Comparison of ENCODE assay signal across 39 cellular contexts in the genomic region with DNA sequence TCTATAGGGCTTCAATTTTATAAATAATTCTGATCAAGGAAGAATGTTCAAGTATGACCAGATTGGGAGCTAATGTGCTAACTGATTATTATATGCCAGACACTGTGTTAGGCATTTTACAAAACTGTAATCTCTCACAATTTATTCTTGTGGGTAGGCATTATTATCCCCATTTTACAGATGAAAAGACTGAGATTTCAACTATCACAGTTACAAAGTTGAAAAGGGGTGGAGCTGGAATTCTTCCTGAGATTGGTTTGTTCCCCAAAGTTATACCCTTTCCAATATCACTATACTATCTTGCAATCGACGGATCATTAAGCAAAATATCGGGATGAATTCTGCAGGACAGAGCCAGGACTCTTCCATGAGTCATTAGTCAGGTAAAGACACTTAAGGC. TPM values are rescaled to one million over a fixed set of nuclear protein-coding genes. Genes with fewer than 3 reads are reported as not detected.
"Had no signal": no experiment of that assay in that cellular context is flagged by ENCODE, and none has a peak within 500 bp of the region (broad histone marks: within the 10 kb centered on the region; RNA-seq: fewer than 3 reads in every experiment).

No MANE protein-coding gene starts in this region.

- H3K4me3 Mint-ChIP-seq: activated naive CD4-positive, alpha-beta T cell treated with anti-CD3 and anti-CD28 coated beads for 36 hours; activated naive CD4-positive, alpha-beta T cell treated with anti-CD3 and anti-CD28 coated beads, Interleukin-2, amount 10 ng/mL, durations not matched to agents 7 days and 5 days; activated naive CD4-positive, alpha-beta T cell treated with anti-CD3 and anti-CD28 coated beads, Interleukin-2, amount 50 U/mL, for 24 hours; activated naive CD8-positive, alpha-beta T cell; activated naive CD8-positive, alpha-beta T cell treated with anti-CD3 and anti-CD28 coated beads for 36 hours; activated naive CD8-positive, alpha-beta T cell treated with anti-CD3 and anti-CD28 coated beads, Interleukin-2, amount 10 ng/mL, durations not matched to agents 7 days and 5 days; activated naive CD8-positive, alpha-beta T cell treated with anti-CD3 and anti-CD28 coated beads, Interleukin-2, amount 50 U/mL, for 24 hours; activated T-cell treated with anti-CD3 and anti-CD28 coated beads, Interleukin-2, amount 50 U/mL, for 24 hours; activated T-cell treated with anti-CD3 and anti-CD28 coated beads, Interleukin-2, amount 50 U/mL, for 4 hours; activated T-cell treated with anti-CD3 and anti-CD28 coated beads, Interleukin-2, amount 50 U/mL, for 72 hours; activated T-helper 1 cell treated with anti-CD3 and anti-CD28 coated beads, Interleukin-12 subunit alpha, Interleukin-12 subunit beta, Interleukin-2, Interleukin-4 antibody, amounts not matched to agents 30 ng/mL and 10 ng/mL and 1 ng/mL, durations not matched to agents 14 hours and 24 hours and 36 hours; activated T-helper 17 cell treated with anti-CD3 and anti-CD28 coated beads, Interleukin-2, amount 50 U/mL, for 72 hours; brain; central memory CD8-positive, alpha-beta T cell had no signal

- DNase-seq: activated effector memory CD4-positive, alpha-beta T cell treated with anti-CD3 and anti-CD28 coated beads, Interleukin-2, amount 50 U/mL, for 16 hours; activated effector memory CD4-positive, alpha-beta T cell treated with Interleukin-2 at 50 U/mL for 16 hours; activated gamma-delta T cell; activated gamma-delta T cell treated with Interleukin-2 at 50 U/mL for 16 hours; activated naive CD4-positive, alpha-beta T cell; activated naive CD4-positive, alpha-beta T cell treated with anti-CD3 and anti-CD28 coated beads for 36 hours; activated naive CD4-positive, alpha-beta T cell treated with anti-CD3 and anti-CD28 coated beads, Interleukin-2, amount 10 ng/mL, durations not matched to agents 7 days and 5 days; activated naive CD4-positive, alpha-beta T cell treated with anti-CD3 and anti-CD28 coated beads, Interleukin-2, amount 50 U/mL, for 16 hours; activated naive CD4-positive, alpha-beta T cell treated with Interleukin-2 at 50 U/mL for 16 hours; activated naive CD8-positive, alpha-beta T cell treated with anti-CD3 and anti-CD28 coated beads for 36 hours; activated naive CD8-positive, alpha-beta T cell treated with anti-CD3 and anti-CD28 coated beads, Interleukin-2, amount 10 ng/mL, durations not matched to agents 7 days and 5 days; activated naive CD8-positive, alpha-beta T cell treated with anti-CD3 and anti-CD28 coated beads, Interleukin-2, amount 50 U/mL, for 24 hours; activated T-cell treated with anti-CD3 and anti-CD28 coated beads for 4 hours; activated T-cell treated with anti-CD3 and anti-CD28 coated beads, Interleukin-2, amount 50 U/mL, for 1 hour; activated T-cell treated with anti-CD3 and anti-CD28 coated beads, Interleukin-2, amount 50 U/mL, for 24 hours; activated T-cell treated with anti-CD3 and anti-CD28 coated beads, Interleukin-2, amount 50 U/mL, for 4 hours; activated T-cell treated with anti-CD3 and anti-CD28 coated beads, Interleukin-2, amount 50 U/mL, for 48 hours; activated T-cell treated with anti-CD3 and anti-CD28 coated beads, Interleukin-2, amount 50 U/mL, for 72 hours; adrenal gland; amniotic stem cell; amygdala; anterior cingulate cortex; aorta; body of pancreas; brain microvascular endothelial cell; central memory CD4-positive, alpha-beta T cell; cerebellar nuclear complex had no signal

- H3K9me3 ChIP-seq: adrenal gland, ascending aorta, body of pancreas, breast epithelium had no signal

- ATAC-seq: activated naive CD8-positive, alpha-beta T cell treated with anti-CD3 and anti-CD28 coated beads, Interleukin-2, amount 50 U/mL, for 24 hours; activated T-cell treated with anti-CD3 and anti-CD28 coated beads, Interleukin-2, amount 50 U/mL, for 4 hours; activated T-cell treated with anti-CD3 and anti-CD28 coated beads, Interleukin-2, amount 50 U/mL, for 72 hours; activated T-helper 17 cell treated with anti-CD3 and anti-CD28 coated beads, Interleukin-2, amount 50 U/mL, for 72 hours; body of pancreas had no signal

- H3K27ac ChIP-seq: adrenal gland, ascending aorta, body of pancreas, brain microvascular endothelial cell, breast epithelium, cardiac muscle cell had no signal

- H3K27me3 Mint-ChIP-seq: activated naive CD4-positive, alpha-beta T cell treated with anti-CD3 and anti-CD28 coated beads, Interleukin-2, amount 50 U/mL, for 24 hours; brain; central memory CD8-positive, alpha-beta T cell had no signal

- H3K27ac Mint-ChIP-seq: activated naive CD4-positive, alpha-beta T cell treated with anti-CD3 and anti-CD28 coated beads for 36 hours; activated naive CD4-positive, alpha-beta T cell treated with anti-CD3 and anti-CD28 coated beads, Interleukin-2, amount 10 ng/mL, durations not matched to agents 7 days and 5 days; activated naive CD4-positive, alpha-beta T cell treated with anti-CD3 and anti-CD28 coated beads, Interleukin-2, amount 50 U/mL, for 24 hours; activated naive CD8-positive, alpha-beta T cell; activated naive CD8-positive, alpha-beta T cell treated with anti-CD3 and anti-CD28 coated beads for 36 hours; activated naive CD8-positive, alpha-beta T cell treated with anti-CD3 and anti-CD28 coated beads, Interleukin-2, amount 10 ng/mL, durations not matched to agents 7 days and 5 days; activated naive CD8-positive, alpha-beta T cell treated with anti-CD3 and anti-CD28 coated beads, Interleukin-2, amount 50 U/mL, for 24 hours; activated T-cell treated with anti-CD3 and anti-CD28 coated beads, Interleukin-2, amount 50 U/mL, for 24 hours; activated T-cell treated with anti-CD3 and anti-CD28 coated beads, Interleukin-2, amount 50 U/mL, for 72 hours; activated T-helper 1 cell treated with anti-CD3 and anti-CD28 coated beads, Interleukin-12 subunit alpha, Interleukin-12 subunit beta, Interleukin-2, Interleukin-4 antibody, amounts not matched to agents 30 ng/mL and 10 ng/mL and 1 ng/mL, durations not matched to agents 14 hours and 24 hours and 36 hours; activated T-helper 17 cell treated with anti-CD3 and anti-CD28 coated beads, Interleukin-2, amount 50 U/mL, for 72 hours; activated T-helper 2 cell treated with anti-CD3 and anti-CD28 coated beads, Interferon-gamma antibody, Interleukin-2, Interleukin-4, amounts not matched to agents 10 μg/mL and 5 μg/mL and 100 μg/mL, durations not matched to agents 14 hours and 24 hours and 36 hours had no signal

- H3K9me3 Mint-ChIP-seq: activated naive CD4-positive, alpha-beta T cell treated with anti-CD3 and anti-CD28 coated beads for 36 hours; activated naive CD4-positive, alpha-beta T cell treated with anti-CD3 and anti-CD28 coated beads, Interleukin-2, amount 10 ng/mL, durations not matched to agents 7 days and 5 days; activated naive CD4-positive, alpha-beta T cell treated with anti-CD3 and anti-CD28 coated beads, Interleukin-2, amount 50 U/mL, for 24 hours; activated naive CD8-positive, alpha-beta T cell treated with anti-CD3 and anti-CD28 coated beads for 36 hours; activated naive CD8-positive, alpha-beta T cell treated with anti-CD3 and anti-CD28 coated beads, Interleukin-2, amount 10 ng/mL, durations not matched to agents 7 days and 5 days; activated naive CD8-positive, alpha-beta T cell treated with anti-CD3 and anti-CD28 coated beads, Interleukin-2, amount 50 U/mL, for 24 hours; activated T-cell treated with anti-CD3 and anti-CD28 coated beads, Interleukin-2, amount 50 U/mL, for 24 hours; activated T-cell treated with anti-CD3 and anti-CD28 coated beads, Interleukin-2, amount 50 U/mL, for 4 hours; activated T-cell treated with anti-CD3 and anti-CD28 coated beads, Interleukin-2, amount 50 U/mL, for 72 hours; activated T-helper 1 cell treated with anti-CD3 and anti-CD28 coated beads, Interleukin-12 subunit alpha, Interleukin-12 subunit beta, Interleukin-2, Interleukin-4 antibody, amounts not matched to agents 30 ng/mL and 10 ng/mL and 1 ng/mL, durations not matched to agents 14 hours and 24 hours and 36 hours; activated T-helper 17 cell treated with anti-CD3 and anti-CD28 coated beads, Interleukin-2, amount 50 U/mL, for 72 hours; activated T-helper 2 cell treated with anti-CD3 and anti-CD28 coated beads, Interferon-gamma antibody, Interleukin-2, Interleukin-4, amounts not matched to agents 10 μg/mL and 5 μg/mL and 100 μg/mL, durations not matched to agents 14 hours and 24 hours and 36 hours; brain; central memory CD8-positive, alpha-beta T cell had no signal

- H3K27me3 ChIP-seq: adrenal gland, ascending aorta, body of pancreas, brain microvascular endothelial cell, breast epithelium, cardiac muscle cell had no signal

- H3K4me3 ChIP-seq: adrenal gland, ascending aorta, body of pancreas, breast epithelium, cardiac muscle cell had no signal

- H3K36me3 ChIP-seq: adrenal gland, ascending aorta, brain microvascular endothelial cell, breast epithelium, cardiac muscle cell had no signal

- H3K4me1 Mint-ChIP-seq: activated naive CD4-positive, alpha-beta T cell treated with anti-CD3 and anti-CD28 coated beads, Interleukin-2, amount 10 ng/mL, durations not matched to agents 7 days and 5 days; activated naive CD4-positive, alpha-beta T cell treated with anti-CD3 and anti-CD28 coated beads, Interleukin-2, amount 50 U/mL, for 24 hours; activated naive CD8-positive, alpha-beta T cell treated with anti-CD3 and anti-CD28 coated beads for 36 hours; activated naive CD8-positive, alpha-beta T cell treated with anti-CD3 and anti-CD28 coated beads, Interleukin-2, amount 10 ng/mL, durations not matched to agents 7 days and 5 days; activated naive CD8-positive, alpha-beta T cell treated with anti-CD3 and anti-CD28 coated beads, Interleukin-2, amount 50 U/mL, for 24 hours; activated T-helper 17 cell treated with anti-CD3 and anti-CD28 coated beads, Interleukin-2, amount 50 U/mL, for 72 hours; brain; central memory CD8-positive, alpha-beta T cell had no signal

- FAIRE-seq: astrocyte, bronchial epithelial cell had no signal

- H3K36me3 Mint-ChIP-seq: activated naive CD4-positive, alpha-beta T cell treated with anti-CD3 and anti-CD28 coated beads, Interleukin-2, amount 10 ng/mL, durations not matched to agents 7 days and 5 days; activated naive CD4-positive, alpha-beta T cell treated with anti-CD3 and anti-CD28 coated beads, Interleukin-2, amount 50 U/mL, for 24 hours; activated naive CD8-positive, alpha-beta T cell; activated naive CD8-positive, alpha-beta T cell treated with anti-CD3 and anti-CD28 coated beads for 36 hours; activated naive CD8-positive, alpha-beta T cell treated with anti-CD3 and anti-CD28 coated beads, Interleukin-2, amount 10 ng/mL, durations not matched to agents 7 days and 5 days; brain had no signal

RNA-seq across cellular contexts. Expression of gene TPD52L1, which starts 57.1 kb away (rescaled TPM):
- total RNA-seq: activated naive CD8-positive, alpha-beta T cell treated with anti-CD3 and anti-CD28 coated beads, Interleukin-2, amount 10 ng/mL, durations not matched to agents 7 days and 5 days; activated T-helper 2 cell treated with anti-CD3 and anti-CD28 coated beads, Interferon-gamma antibody, Interleukin-2, Interleukin-4, amounts not matched to agents 10 μg/mL and 5 μg/mL and 100 μg/mL, durations not matched to agents 14 hours and 24 hours and 36 hours had no signal
